ENCODE assay signal across 17 cellular contexts in the genomic region with DNA sequence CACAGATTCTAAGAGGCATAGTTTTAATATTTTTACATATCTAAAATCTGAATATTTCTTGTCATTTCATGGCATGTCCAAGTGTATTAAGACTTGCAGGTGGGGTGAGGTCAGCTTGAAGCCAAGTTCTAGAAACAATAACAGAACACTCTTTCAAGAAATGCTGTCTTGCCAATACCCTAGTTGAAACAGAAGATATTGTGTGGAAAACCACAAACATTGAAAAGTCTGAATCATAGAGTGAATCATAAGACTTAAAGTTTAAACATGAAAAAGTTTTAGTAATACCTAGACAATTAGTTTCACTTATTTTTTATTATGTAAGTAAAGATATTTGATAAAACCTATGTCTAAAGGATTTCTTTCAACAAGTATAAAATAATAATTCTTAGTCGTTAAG.
DNase-seq lines count a peak whose midpoint lies in the region; ATAC-seq and TF ChIP-seq lines count a peak whose summit lies in the region.
"Had no signal": no experiment of that assay in that cellular context is flagged by ENCODE, and none has a peak within 500 bp of the region (broad histone marks: within the 10 kb centered on the region; RNA-seq: fewer than 3 reads in every experiment).

No MANE protein-coding gene starts in this region.

- DNase-seq in activated naive CD4-positive, alpha-beta T cell treated with anti-CD3 and anti-CD28 coated beads, Interleukin-2, amount 50 U/mL, for 72 hours (ENCODE audit: low spot score in 2 of 2): no peak
- DNase-seq in activated naive CD4-positive, alpha-beta T cell (lab: John Stamatoyannopoulos, UW): no peak
- DNase-seq in RWPE2 (ENCODE audit: low spot score) (no peak), fibroblast of peridontal ligament (ENCODE audit: extremely low read depth) (peak; percentile 7), erythroblast (lab: John Stamatoyannopoulos, UW) (no peak), Kasumi-1 (lab: John Stamatoyannopoulos, UW) (no peak), right atrium auricular region (ENCODE audit: low spot score) (no peak)
- DNase-seq in stimulated activated naive CD8-positive, alpha-beta T cell treated with anti-CD3 and anti-CD28 coated beads, Interleukin-15, amount 100 ng/mL, for 72 hours: no peak
- DNase-seq: activated CD4-positive, CD25-positive, alpha-beta regulatory T cell treated with anti-CD3 and anti-CD28 coated beads, Interleukin-2, amount 50 U/mL, for 72 hours; esophagus squamous epithelium; NCI-H187; Right ventricle myocardium superior; stimulated activated CD4-positive, alpha-beta T cell treated with anti-CD3 and anti-CD28 coated beads, Interleukin-1b, Interleukin-23, amount 100 ng/mL, for 48 hours; T-helper 2 cell had no signal

- no peaks in the 10 kb centered on the region for H3K36me3 Mint-ChIP-seq in activated naive CD4-positive, alpha-beta T cell treated with anti-CD3 and anti-CD28 coated beads, Interleukin-2, amount 50 U/mL, for 72 hours
- H3K36me3 Mint-ChIP-seq: natural killer cell treated with Interleukin-12 subunit alpha and Interleukin-12 subunit beta and Interleukin-15 and Interleukin-18, amount 100 ng/mL, for 72 hours had no signal

- peak; percentile 70 to 91 for ATAC-seq in activated naive CD4-positive, alpha-beta T cell treated with anti-CD3 and anti-CD28 coated beads, Interleukin-2, amount 50 U/mL, for 72 hours
- peak; percentile 93 for ATAC-seq in RWPE2 (ENCODE audit: low read depth)
- peak; percentile 92 for ATAC-seq in stimulated activated naive CD8-positive, alpha-beta T cell treated with anti-CD3 and anti-CD28 coated beads, Interleukin-15, amount 100 ng/mL, for 72 hours
- ATAC-seq: natural killer cell treated with Interleukin-12 subunit alpha and Interleukin-12 subunit beta and Interleukin-15 and Interleukin-18, amount 100 ng/mL, for 72 hours had no signal

- no peaks in the 10 kb centered on the region for H3K27me3 ChIP-seq in RWPE2 (ENCODE audit: insufficient read depth, poor library complexity, severe bottlenecking)
- no peaks in the 10 kb centered on the region for H3K27me3 ChIP-seq in right atrium auricular region
- H3K27me3 ChIP-seq: esophagus squamous epithelium had no signal

- no peaks in the 10 kb centered on the region for H3K9me3 Mint-ChIP-seq in activated naive CD4-positive, alpha-beta T cell treated with anti-CD3 and anti-CD28 coated beads, Interleukin-2, amount 50 U/mL, for 72 hours
- no peaks in the 10 kb centered on the region for H3K9me3 Mint-ChIP-seq in stimulated activated naive CD8-positive, alpha-beta T cell treated with anti-CD3 and anti-CD28 coated beads, Interleukin-15, amount 100 ng/mL, for 72 hours
- H3K9me3 Mint-ChIP-seq: natural killer cell treated with Interleukin-12 subunit alpha and Interleukin-12 subunit beta and Interleukin-15 and Interleukin-18, amount 100 ng/mL, for 72 hours had no signal

- H3K4me1 ChIP-seq in RWPE2 (ENCODE audit: insufficient read depth, poor library complexity, severe bottlenecking) (peaks cover 17% of the 10 kb centered on the region), right atrium auricular region (no peaks in the 10 kb centered on the region)

- H3K4me3 ChIP-seq in RWPE2 (ENCODE audit: severe bottlenecking) (no peak overlapping the region), right atrium auricular region (no peak overlapping the region)
- H3K4me3 ChIP-seq: coronary artery, esophagus squamous epithelium, lung had no signal

- H3K9me3 ChIP-seq in RWPE2 (ENCODE audit: severe bottlenecking) (no peaks in the 10 kb centered on the region), right atrium auricular region (no peaks in the 10 kb centered on the region)
- H3K9me3 ChIP-seq: esophagus squamous epithelium had no signal

- peaks cover 27% of the 10 kb centered on the region for H3K27me3 Mint-ChIP-seq in stimulated activated naive CD8-positive, alpha-beta T cell treated with anti-CD3 and anti-CD28 coated beads, Interleukin-15, amount 100 ng/mL, for 72 hours

- no peak for TF ChIP-seq POLR2A in erythroblast (IDR thresholded peaks at IDR 0.05; ENCODE audit: low read length)

- peaks cover 26% of the 10 kb centered on the region for H3K4me1 Mint-ChIP-seq in stimulated activated naive CD8-positive, alpha-beta T cell treated with anti-CD3 and anti-CD28 coated beads, Interleukin-15, amount 100 ng/mL, for 72 hours

- H3K27ac ChIP-seq in RWPE2 (ENCODE audit: poor library complexity, severe bottlenecking): no peak overlapping the region
- no peak overlapping the region for H3K27ac ChIP-seq in right atrium auricular region
- H3K27ac ChIP-seq: coronary artery, esophagus squamous epithelium had no signal

- no peak overlapping the region for H3K4me3 Mint-ChIP-seq in stimulated activated naive CD8-positive, alpha-beta T cell treated with anti-CD3 and anti-CD28 coated beads, Interleukin-15, amount 100 ng/mL, for 72 hours
- H3K4me3 Mint-ChIP-seq: natural killer cell treated with Interleukin-12 subunit alpha and Interleukin-12 subunit beta and Interleukin-15 and Interleukin-18, amount 100 ng/mL, for 72 hours had no signal

- no peaks in the 10 kb centered on the region for H3K36me3 ChIP-seq in RWPE2 (ENCODE audit: low read depth)
- no peaks in the 10 kb centered on the region for H3K36me3 ChIP-seq in right atrium auricular region
- H3K36me3 ChIP-seq: esophagus squamous epithelium had no signal

- no peak for TF ChIP-seq CTCF in RWPE2 (IDR thresholded peaks at IDR 0.05; ENCODE audit: poor library complexity, severe bottlenecking)
- TF ChIP-seq CTCF in right atrium auricular region (IDR thresholded peaks at IDR 0.05): no peak

- H3K27ac Mint-ChIP-seq in activated naive CD4-positive, alpha-beta T cell treated with anti-CD3 and anti-CD28 coated beads, Interleukin-2, amount 50 U/mL, for 72 hours: no peak overlapping the region
- no peak overlapping the region for H3K27ac Mint-ChIP-seq in stimulated activated naive CD8-positive, alpha-beta T cell treated with anti-CD3 and anti-CD28 coated beads, Interleukin-15, amount 100 ng/mL, for 72 hours
- H3K27ac Mint-ChIP-seq: natural killer cell treated with Interleukin-12 subunit alpha and Interleukin-12 subunit beta and Interleukin-15 and Interleukin-18, amount 100 ng/mL, for 72 hours had no signal
